8 cellular contexts compared by ENCODE assay signal in the genomic region with DNA sequence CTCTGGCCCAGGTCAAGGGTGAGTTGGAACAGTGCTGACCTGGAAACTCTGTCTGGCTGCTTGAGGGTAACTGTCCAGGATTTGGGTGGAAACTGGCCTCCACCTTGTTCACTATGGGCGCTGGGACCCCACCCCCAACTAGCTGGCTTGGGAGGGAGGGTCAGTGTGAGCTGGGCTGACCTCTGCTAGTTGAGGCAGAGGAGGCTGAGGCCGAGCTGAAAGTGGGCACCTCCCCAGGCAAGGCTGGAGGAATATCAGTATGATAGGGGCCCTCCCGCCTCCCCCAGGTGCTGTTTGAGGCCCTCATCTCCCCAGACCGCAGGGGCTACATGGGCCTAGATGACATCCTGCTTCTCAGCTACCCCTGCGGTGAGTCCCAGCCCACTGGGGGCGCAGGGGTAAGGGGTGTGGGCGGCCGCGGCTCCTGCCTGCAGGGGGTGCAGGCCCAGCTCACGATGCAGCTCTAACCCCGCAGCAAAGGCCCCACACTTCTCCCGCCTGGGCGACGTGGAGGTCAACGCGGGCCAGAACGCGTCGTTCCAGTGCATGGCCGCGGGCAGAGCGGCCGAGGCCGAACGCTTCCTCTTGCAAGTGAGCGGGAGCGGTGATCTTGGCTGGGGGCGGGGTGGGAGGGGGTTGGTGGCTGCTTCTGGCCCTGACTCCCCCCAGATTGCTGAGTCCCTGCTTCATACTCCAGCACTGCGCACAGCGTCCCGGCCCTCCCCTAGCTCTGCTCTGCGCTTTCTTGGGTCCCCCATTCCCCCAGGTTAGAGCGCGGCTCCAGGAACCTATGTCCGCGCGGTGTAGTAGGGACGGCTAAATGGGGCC. TPM values are rescaled to one million over a fixed set of nuclear protein-coding genes. Genes with fewer than 3 reads are reported as not detected.
DNase-seq lines count a peak whose midpoint lies in the region; ATAC-seq and TF ChIP-seq lines count a peak whose summit lies in the region.

No MANE protein-coding gene starts in this region.

- H3K4me1 Mint-ChIP-seq in activated CD8-positive, alpha-beta T cell treated with anti-CD3 and anti-CD28 coated beads for 36 hours (ENCODE audit: low read depth): peaks cover 4% of the 10 kb centered on the region

- no peak overlapping the region for H3K27ac Mint-ChIP-seq in activated CD8-positive, alpha-beta T cell treated with anti-CD3 and anti-CD28 coated beads for 36 hours

- DNase-seq in GM12865 (ENCODE audit: low read depth) (no peak), right atrium auricular region (ENCODE audit: low spot score) (no peak), retina (peak; percentile 74), T-helper 9 cell (no peak), SKM-1 (lab: John Stamatoyannopoulos, UW; ENCODE audit: unreplicated experiment) (no peak)
- DNase-seq in activated CD8-positive, alpha-beta T cell treated with anti-CD3 and anti-CD28 coated beads for 36 hours: peak; percentile 20

- peak overlapping the region; percentile 26 to 46 for H3K27ac ChIP-seq in right atrium auricular region

- CTCF ChIA-PET in activated CD8-positive, alpha-beta T cell treated with anti-CD3 and anti-CD28 coated beads for 36 hours (lab: Charles Lee): interaction anchor here (0.9 to 2.1 kb wide), 2 partner anchors 10 to 12 kb away, joined by 4 to 5 read pairs; no protein-coding TSS in a partner anchor

- ATAC-seq in activated CD8-positive, alpha-beta T cell treated with anti-CD3 and anti-CD28 coated beads for 36 hours: peak; percentile 43
- ATAC-seq in GM18868 (IDR thresholded peaks at IDR 0.05; ENCODE audit: unreplicated experiment): no peak
- ATAC-seq in HG03196 (IDR thresholded peaks at IDR 0.05; ENCODE audit: unreplicated experiment): no peak

- intact Hi-C loops in activated CD8-positive, alpha-beta T cell treated with anti-CD3 and anti-CD28 coated beads for 36 hours (cut with micrococcal nuclease): no loop called here

- H3K36me3 ChIP-seq in right atrium auricular region: no peaks in the 10 kb centered on the region

- peak overlapping the region; percentile 10; the same call in 1 of the 2 replicates for H3K4me3 ChIP-seq in GM12865 (ENCODE audit: low read depth, low read length)
- H3K4me3 ChIP-seq in right atrium auricular region: peak overlapping the region; percentile 36 to 63

- H3K27me3 ChIP-seq in right atrium auricular region: no peaks in the 10 kb centered on the region

- H3K9me3 ChIP-seq in right atrium auricular region: no peaks in the 10 kb centered on the region

- POLR2A ChIA-PET in activated CD8-positive, alpha-beta T cell treated with anti-CD3 and anti-CD28 coated beads for 36 hours (lab: Charles Lee): no interaction called here

- peaks cover 38% of the 10 kb centered on the region for H3K27me3 Mint-ChIP-seq in activated CD8-positive, alpha-beta T cell treated with anti-CD3 and anti-CD28 coated beads for 36 hours

- no peaks in the 10 kb centered on the region for H3K9me3 Mint-ChIP-seq in activated CD8-positive, alpha-beta T cell treated with anti-CD3 and anti-CD28 coated beads for 36 hours

- peaks cover 0 to 26% of the 10 kb centered on the region in 2 donors for H3K4me1 ChIP-seq in right atrium auricular region

- H3K36me3 Mint-ChIP-seq in activated CD8-positive, alpha-beta T cell treated with anti-CD3 and anti-CD28 coated beads for 36 hours (ENCODE audit: low read depth): no peaks in the 10 kb centered on the region

- peak overlapping the region; percentile 51 for H3K4me3 Mint-ChIP-seq in activated CD8-positive, alpha-beta T cell treated with anti-CD3 and anti-CD28 coated beads for 36 hours

- no peak for TF ChIP-seq CTCF in GM12865 (IDR thresholded peaks at IDR 0.05; ENCODE audit: insufficient read depth, low read depth, low read length, missing control alignments)
- no peak for TF ChIP-seq CTCF in activated CD8-positive, alpha-beta T cell treated with anti-CD3 and anti-CD28 coated beads for 36 hours (IDR thresholded peaks at IDR 0.05)
- TF ChIP-seq CTCF in right atrium auricular region (IDR thresholded peaks at IDR 0.05): no peak

RNA-seq across cellular contexts. Expression of gene PTPRU, which starts 22.9 kb away (rescaled TPM):
- under 1 TPM; 0.56 to 0.74 TPM for total RNA-seq in activated CD8-positive, alpha-beta T cell treated with anti-CD3 and anti-CD28 coated beads for 36 hours
- 10 to 100 TPM; 15.9 to 22.4 TPM for total RNA-seq in right atrium auricular region

RNA-seq across cellular contexts. Expression of gene MECR, which starts 28.5 kb away (rescaled TPM):
- total RNA-seq in activated CD8-positive, alpha-beta T cell treated with anti-CD3 and anti-CD28 coated beads for 36 hours: 10 to 100 TPM; 42.2 to 43.5 TPM
- total RNA-seq in right atrium auricular region: 10 to 100 TPM; 18.4 to 24.3 TPM

Comparison
In these comparisons a context has a peak if more than half of its experiments do, and no peak if none do; other contexts are left out.
1. DNase-seq: peak in activated CD8-positive, alpha-beta T cell treated with anti-CD3 and anti-CD28 coated beads for 36 hours (single experiment) and retina (single experiment); none in GM12865 (single experiment), right atrium auricular region (single experiment), T-helper 9 cell (single experiment) and SKM-1 (single experiment).
2. RNA of gene PTPRU, which starts 22.9 kb away (total RNA-seq): 15.9 to 22.4 TPM in right atrium auricular region; 0.56 to 0.74 TPM in activated CD8-positive, alpha-beta T cell treated with anti-CD3 and anti-CD28 coated beads for 36 hours; every median in the first group is over 4 times any median in the second.